Comparison of ENCODE assay signal across 17 cellular contexts in the genomic region with DNA sequence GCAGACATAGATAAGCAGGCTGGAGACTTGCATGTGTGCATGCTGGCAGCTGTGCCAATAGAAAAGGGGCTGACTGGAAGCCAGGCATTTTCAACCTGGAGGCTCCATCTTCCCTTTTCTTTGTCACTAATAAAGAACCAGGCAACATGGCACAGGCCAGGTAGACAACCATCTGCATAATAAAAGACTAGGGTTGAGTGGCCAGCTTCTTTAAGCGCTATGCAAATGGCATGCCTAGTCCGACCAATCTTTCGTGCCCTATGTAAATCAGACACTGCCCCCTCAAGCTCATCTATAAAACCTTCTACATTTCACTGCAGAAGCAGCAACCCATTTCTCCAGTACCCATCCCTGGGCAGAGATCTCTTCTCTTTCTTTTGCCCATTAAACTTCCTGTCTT.
"Had no signal": no experiment of that assay in that cellular context is flagged by ENCODE, and none has a peak within 500 bp of the region (broad histone marks: within the 10 kb centered on the region; RNA-seq: fewer than 3 reads in every experiment).

No MANE protein-coding gene starts in this region.

- H3K4me1 ChIP-seq: esophagus squamous epithelium, prostate gland, right atrium auricular region, suprapubic skin, vagina had no signal

- H3K4me3 ChIP-seq: esophagus squamous epithelium, mucosa of descending colon, prostate gland, right atrium auricular region, suprapubic skin, vagina had no signal

- H3K36me3 ChIP-seq: esophagus squamous epithelium, prostate gland, right atrium auricular region, suprapubic skin, vagina had no signal

- H3K9me3 ChIP-seq: prostate gland, vagina had no signal

- H3K27ac ChIP-seq: esophagus squamous epithelium, prostate gland, right atrium auricular region, suprapubic skin, vagina had no signal

- ATAC-seq: activated CD8-positive, alpha-beta memory T cell treated with anti-CD3 and anti-CD28 coated beads, Interleukin-2, amount 10 ng/mL, durations not matched to agents 7 days and 5 days; mucosa of descending colon; stimulated activated naive CD8-positive, alpha-beta T cell treated with anti-CD3 and anti-CD28 coated beads, Interleukin-15, amount 100 ng/mL, for 72 hours had no signal

- DNase-seq: activated B cell treated with CpG ODN at 0.5 μM for 24 hours; activated CD4-positive, alpha-beta memory T cell treated with anti-CD3 and anti-CD28 coated beads, Interleukin-2, amount 10 ng/mL, durations not matched to agents 7 days and 5 days; activated CD4-positive, alpha-beta T cell treated with anti-CD3 and anti-CD28 coated beads for 4 hours; activated CD8-positive, alpha-beta memory T cell treated with anti-CD3 and anti-CD28 coated beads, Interleukin-2, amount 10 ng/mL, durations not matched to agents 7 days and 5 days; amniotic stem cell; effector CD4-positive, alpha-beta T cell; esophagus squamous epithelium; immature natural killer cell; mucosa of descending colon; naive B cell; stimulated activated CD4-positive, alpha-beta T cell treated with anti-CD3 and anti-CD28 coated beads, Interleukin-2, amount 100 ng/mL, for 24 hours; stimulated activated naive CD8-positive, alpha-beta T cell treated with anti-CD3 and anti-CD28 coated beads, Interleukin-15, amount 100 ng/mL, for 72 hours; trophoblast cell had no signal

- H3K27me3 ChIP-seq: esophagus squamous epithelium, right atrium auricular region, suprapubic skin, vagina had no signal
